Comparison of ENCODE assay signal across 27 cellular contexts in the genomic region with DNA sequence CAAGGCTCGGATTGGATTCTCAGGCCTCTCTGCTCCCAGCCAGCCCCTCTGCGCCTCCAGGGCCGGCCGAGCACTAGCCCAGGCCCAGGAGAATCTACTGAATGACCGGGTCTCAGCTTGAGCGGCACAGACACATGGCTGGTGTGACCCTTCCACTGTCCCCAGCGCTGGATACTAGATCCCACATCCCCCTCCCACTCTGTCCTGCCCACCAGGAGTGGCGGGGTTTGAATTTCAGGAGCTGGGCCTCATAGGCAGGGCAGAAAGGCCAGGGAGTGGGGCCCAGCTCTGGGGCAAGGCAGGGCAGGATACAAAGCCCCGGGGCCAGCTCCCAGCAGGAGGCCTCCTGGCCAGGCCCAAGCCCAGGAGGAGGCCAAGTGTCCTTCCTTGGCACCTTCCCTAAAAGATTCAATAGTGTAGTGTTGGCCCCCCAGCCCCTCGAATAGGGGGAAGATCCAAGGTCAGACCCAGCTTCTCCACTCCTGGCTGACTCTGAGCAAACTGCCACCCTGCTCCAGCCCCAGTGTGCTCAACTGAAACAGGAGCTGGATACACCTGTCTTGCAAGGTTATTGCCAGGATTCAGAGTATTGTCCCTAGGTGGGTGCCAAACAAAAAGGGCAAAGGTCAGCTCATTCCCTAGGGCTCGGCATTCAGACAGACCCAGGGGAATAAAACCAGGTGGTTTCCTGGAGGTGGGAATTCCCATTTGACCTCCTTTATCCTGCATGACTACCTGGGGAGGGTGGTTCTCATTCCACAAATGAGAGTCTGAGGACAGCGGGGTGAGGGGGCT. TPM values are rescaled to one million over a fixed set of nuclear protein-coding genes. Genes with fewer than 3 reads are reported as not detected.
DNase-seq lines count a peak whose midpoint lies in the region; ATAC-seq and TF ChIP-seq lines count a peak whose summit lies in the region.
"Had no signal": no experiment of that assay in that cellular context is flagged by ENCODE, and none has a peak within 500 bp of the region (broad histone marks: within the 10 kb centered on the region; RNA-seq: fewer than 3 reads in every experiment).

No MANE protein-coding gene starts in this region.

- H3K36me3 ChIP-seq in KOPT-K1 (ENCODE audit: insufficient read depth, low read length) (no peaks in the 10 kb centered on the region), trophoblast cell (ENCODE audit: control insufficient read depth in 1 of 2, insufficient read depth in 2 of 2, low read length in 2 of 2) (no peaks in the 10 kb centered on the region)
- H3K36me3 ChIP-seq: BE2C, heart left ventricle, suprapubic skin, vagina had no signal

- H4K12ac ChIP-seq in trophoblast cell (ENCODE audit: low read depth, low read length): no peak overlapping the region

- H3K23ac ChIP-seq in trophoblast cell (ENCODE audit: low read length): no peak overlapping the region

- no peak overlapping the region for H3K14ac ChIP-seq in trophoblast cell (ENCODE audit: low read length)

- H4K91ac ChIP-seq in trophoblast cell (ENCODE audit: low read depth, low read length): no peak overlapping the region

- peaks cover 5 to 13% of the 10 kb centered on the region in 2 experiments for H3K4me1 ChIP-seq in trophoblast cell (ENCODE audit: control insufficient read depth in 1 of 2, insufficient read depth in 2 of 2, low read length in 2 of 2)

- no peaks in the 10 kb centered on the region for H3K79me2 ChIP-seq in trophoblast cell (ENCODE audit: control insufficient read depth, insufficient read depth, low read length, poor library complexity)

- H3K27ac ChIP-seq in KOPT-K1 (ENCODE audit: low read depth, low read length, poor library complexity, severe bottlenecking): peak overlapping the region; percentile 20
- H3K27ac ChIP-seq in VCaP: peak overlapping the region; percentile 70
- no peak overlapping the region for H3K27ac ChIP-seq in trophoblast cell (ENCODE audit: low read depth, low read length)
- H3K27ac ChIP-seq: epithelial cell of prostate, heart left ventricle, HL-60, suprapubic skin, vagina had no signal

- H2AFZ ChIP-seq in trophoblast cell (ENCODE audit: insufficient read depth, low read length, poor library complexity): no peak overlapping the region

- no peak overlapping the region for H3K4ac ChIP-seq in trophoblast cell (ENCODE audit: low read depth, low read length)

- no peak overlapping the region for H4K8ac ChIP-seq in trophoblast cell (ENCODE audit: low read depth, low read length)

- no peak overlapping the region for H2BK5ac ChIP-seq in trophoblast cell (ENCODE audit: low read depth, low read length, poor library complexity)

- no peak overlapping the region for H2BK120ac ChIP-seq in trophoblast cell (ENCODE audit: insufficient read depth, low read length, poor library complexity)

- intact Hi-C loops in head of caudate nucleus (cut with DNase I): no loop called here

- peak; percentile 15 for DNase-seq in NCI-H748 (lab: John Stamatoyannopoulos, UW; ENCODE audit: unreplicated experiment)
- no peak for DNase-seq in NCI-H748 treated with DMSO at 0.1 percent for 48 hours (lab: John Stamatoyannopoulos, UW)
- DNase-seq in trophoblast cell: peak; percentile 35 to 83
- DNase-seq in head of caudate nucleus: no peak
- DNase-seq in HuH-7.5 (ENCODE audit: low spot score): no peak
- DNase-seq: activated CD4-positive, alpha-beta T cell treated with anti-CD3 and anti-CD28 coated beads, Interleukin-2, amount 50 U/mL, for 48 hours; aorta; BE2C; Calu3; heart left ventricle; mesenchymal stem cell; naive B cell; NCI-H1105; NCI-H774; occipital lobe; Right ventricle myocardium superior; stimulated activated CD4-positive, alpha-beta T cell treated with anti-CD3 and anti-CD28 coated beads, Interleukin-4, amount 100 ng/mL, for 1 hour; T1000 had no signal

- no CpG with 5 or more reads among the region's 12 CpGs for WGBS in trophoblast cell (ENCODE audit: extremely low coverage, insufficient coverage, insufficient read length)

- no peak overlapping the region for H2AK5ac ChIP-seq in trophoblast cell (ENCODE audit: low read length)

- H3K18ac ChIP-seq in trophoblast cell (ENCODE audit: low read length): no peak overlapping the region

- no peaks in the 10 kb centered on the region for H3K27me3 ChIP-seq in trophoblast cell (ENCODE audit: insufficient read depth, low read length)
- H3K27me3 ChIP-seq: BE2C, heart left ventricle, suprapubic skin, vagina had no signal

- no peaks in the 10 kb centered on the region for H3K79me1 ChIP-seq in trophoblast cell (ENCODE audit: low read length)

- H3K9ac ChIP-seq in trophoblast cell (ENCODE audit: low read length): no peak overlapping the region

- ATAC-seq in GM19035 (IDR thresholded peaks at IDR 0.05; ENCODE audit: unreplicated experiment): no peak
- ATAC-seq: heart left ventricle; left lobe of liver; stimulated activated memory B cell treated with anti-CD40 and anti-IgM and Interleukin-4, amounts not matched to agents 10 μg/mL and 1 μg/mL and 100 μg/mL, for 72 hours had no signal

- H3K4me2 ChIP-seq in trophoblast cell (ENCODE audit: low read length): no peak overlapping the region

- H3K9me3 ChIP-seq in KOPT-K1 (ENCODE audit: insufficient read depth, low read length, poor library complexity, severe bottlenecking): no peaks in the 10 kb centered on the region
- H3K9me3 ChIP-seq in trophoblast cell (ENCODE audit: insufficient read depth, low read depth, low read length): no peaks in the 10 kb centered on the region
- H3K9me3 ChIP-seq: BE2C, heart left ventricle, suprapubic skin, vagina had no signal

- H3K4me3 ChIP-seq in trophoblast cell (ENCODE audit: low read depth, low read length): no peak overlapping the region
- H3K4me3 ChIP-seq: heart left ventricle, suprapubic skin, vagina had no signal

- no peak for TF ChIP-seq CTCF in VCaP (conservative IDR thresholded peaks at IDR 0.05)

- H2BK12ac ChIP-seq in trophoblast cell (ENCODE audit: low read length): no peak overlapping the region

RNA-seq across cellular contexts. Expression of gene TCF20, which starts 22.5 kb away (rescaled TPM):
- 13.8 and 14.7 TPM in 2 replicates for polyA plus RNA-seq in trophoblast cell (2013)

Comparison
In these comparisons a context has a peak if more than half of its experiments do, and no peak if none do; other contexts are left out.
1. DNase-seq: peak in NCI-H748 (single experiment) and trophoblast cell (2 of 2); none in NCI-H748 treated with DMSO at 0.1 percent for 48 hours (single experiment), head of caudate nucleus (0 of 42) and HuH-7.5 (single experiment).